25 cellular contexts compared by ENCODE assay signal in the genomic region with DNA sequence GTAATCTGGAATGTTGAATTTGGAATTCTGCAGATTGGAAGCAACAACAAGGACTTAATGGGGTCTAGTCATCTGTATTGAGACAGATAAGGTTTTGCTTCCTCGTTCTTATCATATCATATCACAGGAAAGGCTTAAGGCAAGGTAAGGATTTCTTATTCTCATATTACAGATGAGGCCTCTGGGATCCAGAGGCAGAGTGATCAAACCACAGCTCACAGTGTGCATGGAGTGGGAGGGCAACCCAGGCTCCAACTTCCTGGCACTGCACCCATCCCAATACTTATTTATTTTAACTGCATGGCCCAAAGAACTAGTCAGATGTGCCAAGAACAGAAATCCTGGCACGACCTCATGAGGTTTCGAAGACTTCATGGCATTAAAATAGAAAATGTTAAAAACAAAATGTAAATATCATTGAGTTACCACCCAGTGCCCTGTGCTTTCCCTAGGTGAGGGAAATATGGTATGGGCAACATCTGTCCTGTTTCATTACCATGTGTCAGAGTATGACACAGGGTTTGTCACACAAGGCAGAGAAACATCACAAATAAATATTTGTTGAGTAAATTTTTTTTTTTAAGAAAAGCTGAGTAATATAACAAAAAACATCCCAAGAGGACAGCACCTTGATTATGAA.
DNase-seq lines count a peak whose midpoint lies in the region; TF ChIP-seq lines count a peak whose summit lies in the region.
"Had no signal": no experiment of that assay in that cellular context is flagged by ENCODE, and none has a peak within 500 bp of the region (broad histone marks: within the 10 kb centered on the region; RNA-seq: fewer than 3 reads in every experiment).

No MANE protein-coding gene starts in this region.

- TF ChIP-seq CTCF in fibroblast of lung (conservative IDR thresholded peaks at IDR 0.05 in 1 of 2, IDR thresholded peaks at IDR 0.05 in 1 of 2; ENCODE audit: low read depth in 1 of 2, low read length in 2 of 2), result no peak
- TF ChIP-seq CTCF in CD14-positive monocyte (IDR thresholded peaks at IDR 0.05), result no peak

- H3K9me3 Mint-ChIP-seq in CD14-positive monocyte, result peaks cover 0 to 2% (median 0%) of the 10 kb centered on the region in 7 donors
- H3K9me3 Mint-ChIP-seq: activated CD4-positive, alpha-beta T cell treated with anti-CD3 and anti-CD28 coated beads, Interleukin-2, amount 10 ng/mL, durations not matched to agents 7 days and 5 days; effector memory CD8-positive, alpha-beta T cell; HFFc6; T-helper 2 cell treated with Interferon-gamma antibody and Interleukin-4, amounts not matched to agents 5 μg/mL and 100 μg/mL, for 36 hours had no signal

- H3K27ac Mint-ChIP-seq in CD14-positive monocyte, result peak overlapping the region in 1 of 7 donors; percentile 55
- H3K27ac Mint-ChIP-seq: activated CD4-positive, alpha-beta T cell treated with anti-CD3 and anti-CD28 coated beads, Interleukin-2, amount 10 ng/mL, durations not matched to agents 7 days and 5 days; activated CD8-positive, alpha-beta memory T cell treated with anti-CD3 and anti-CD28 coated beads, Interleukin-2, amount 10 ng/mL, durations not matched to agents 7 days and 5 days; activated T-cell treated with anti-CD3 and anti-CD28 coated beads, Interleukin-2, amount 50 U/mL, for 72 hours; CD4-positive, CD25-positive, alpha-beta regulatory T cell; effector memory CD8-positive, alpha-beta T cell; HFFc6; T-helper 2 cell treated with Interferon-gamma antibody and Interleukin-4, amounts not matched to agents 5 μg/mL and 100 μg/mL, for 36 hours had no signal

- H4K20me1 ChIP-seq in fibroblast of lung (ENCODE audit: control insufficient read depth, extremely low read depth, insufficient read depth, low read length), result no peaks in the 10 kb centered on the region

- DNase-seq in HT1080 (ENCODE audit: low read depth) (peak; percentile 13), RKO (ENCODE audit: low spot score) (peak; percentile 31), fibroblast of lung (ENCODE audit: low read depth in 2 of 2) (peak; percentile 9 to 26), occipital lobe (lab: John Stamatoyannopoulos, UW) (no peak), CD14-positive monocyte (ENCODE audit: low spot score) (no peak)
- DNase-seq in stimulated activated CD4-positive, alpha-beta T cell treated with anti-CD3 and anti-CD28 coated beads, Interleukin-15, amount 100 ng/mL, for 24 hours, result no peak
- DNase-seq: activated CD4-positive, alpha-beta T cell treated with anti-CD3 and anti-CD28 coated beads, Interleukin-2, amount 10 ng/mL, durations not matched to agents 7 days and 5 days; activated CD8-positive, alpha-beta memory T cell treated with anti-CD3 and anti-CD28 coated beads, Interleukin-2, amount 10 ng/mL, durations not matched to agents 7 days and 5 days; activated naive CD4-positive, alpha-beta T cell treated with Interleukin-2 at 50 U/mL for 16 hours; activated T-cell treated with anti-CD3 and anti-CD28 coated beads, Interleukin-2, amount 50 U/mL, for 72 hours; CD4-positive, CD25-positive, alpha-beta regulatory T cell; effector memory CD8-positive, alpha-beta T cell; esophagus squamous epithelium; glutamatergic neuron; HFFc6; KBM-7; NCI-H69; nucleus accumbens; retina; stimulated activated CD4-positive, alpha-beta T cell treated with anti-CD3 and anti-CD28 coated beads, Interleukin-4, amount 100 ng/mL, for 4 hours; stimulated activated naive CD4-positive, alpha-beta T cell; WERI-Rb-1 had no signal

- H3K27ac ChIP-seq in fibroblast of lung (ENCODE audit: insufficient read depth, low read length), result no peak overlapping the region
- H3K27ac ChIP-seq in stomach smooth muscle (ENCODE audit: low read length), result peak overlapping the region; percentile 77
- H3K27ac ChIP-seq: coronary artery, esophagus squamous epithelium, WERI-Rb-1 had no signal

- H3K9ac ChIP-seq in fibroblast of lung (ENCODE audit: insufficient read depth, low read length) (no peak overlapping the region), stomach smooth muscle (ENCODE audit: low read length in 2 of 2) (no peak overlapping the region)

- no peaks in the 10 kb centered on the region for H3K4me1 ChIP-seq in fibroblast of lung (ENCODE audit: control insufficient read depth, extremely low read depth, insufficient read depth, low read length)
- H3K4me1 ChIP-seq in stomach smooth muscle (ENCODE audit: control insufficient read depth, insufficient read depth, low read length), result peaks cover 22% of the 10 kb centered on the region
- H3K4me1 ChIP-seq: esophagus squamous epithelium had no signal

- no peaks in the 10 kb centered on the region for H3K79me2 ChIP-seq in fibroblast of lung (ENCODE audit: control insufficient read depth, insufficient read depth, low read length)

- H3K4me3 Mint-ChIP-seq in CD14-positive monocyte, result no peak overlapping the region
- H3K4me3 Mint-ChIP-seq: activated CD4-positive, alpha-beta T cell treated with anti-CD3 and anti-CD28 coated beads, Interleukin-2, amount 10 ng/mL, durations not matched to agents 7 days and 5 days; activated CD8-positive, alpha-beta memory T cell treated with anti-CD3 and anti-CD28 coated beads, Interleukin-2, amount 10 ng/mL, durations not matched to agents 7 days and 5 days; activated T-cell treated with anti-CD3 and anti-CD28 coated beads, Interleukin-2, amount 50 U/mL, for 72 hours; CD4-positive, CD25-positive, alpha-beta regulatory T cell; effector memory CD8-positive, alpha-beta T cell; HFFc6; T-helper 2 cell treated with Interferon-gamma antibody and Interleukin-4, amounts not matched to agents 5 μg/mL and 100 μg/mL, for 36 hours had no signal

- H3K27me3 Mint-ChIP-seq in CD14-positive monocyte (ENCODE audit: low read depth in 3 of 3), result no peaks in the 10 kb centered on the region
- H3K27me3 Mint-ChIP-seq: activated CD4-positive, alpha-beta T cell treated with anti-CD3 and anti-CD28 coated beads, Interleukin-2, amount 10 ng/mL, durations not matched to agents 7 days and 5 days; activated CD8-positive, alpha-beta memory T cell treated with anti-CD3 and anti-CD28 coated beads, Interleukin-2, amount 10 ng/mL, durations not matched to agents 7 days and 5 days; CD4-positive, CD25-positive, alpha-beta regulatory T cell; effector memory CD8-positive, alpha-beta T cell had no signal

- H3K36me3 Mint-ChIP-seq in CD14-positive monocyte, result peaks cover 6 to 7% of the 10 kb centered on the region in 2 donors

- H3K36me3 ChIP-seq in fibroblast of lung (ENCODE audit: control insufficient read depth, insufficient read depth, low read length) (no peaks in the 10 kb centered on the region), stomach smooth muscle (ENCODE audit: control insufficient read depth in 2 of 2, insufficient read depth in 2 of 2, low read length in 2 of 2) (no peaks in the 10 kb centered on the region)
- H3K36me3 ChIP-seq: WERI-Rb-1 had no signal

- no peak overlapping the region for H2AFZ ChIP-seq in fibroblast of lung (ENCODE audit: low read length)

- no peak overlapping the region for H3K4me3 ChIP-seq in fibroblast of lung (replicated peaks in 1 of 4; ENCODE audit: control extremely low read depth in 1 of 4, insufficient read depth in 1 of 4, low read depth in 3 of 4, low read length in 4 of 4)
- no peak overlapping the region for H3K4me3 ChIP-seq in stomach smooth muscle (ENCODE audit: low read length in 2 of 2)
- H3K4me3 ChIP-seq: coronary artery, esophagus squamous epithelium had no signal

- intact Hi-C loops in CD14-positive monocyte (cut with micrococcal nuclease), result no loop called here

- H3K9me3 ChIP-seq in fibroblast of lung (ENCODE audit: control insufficient read depth, insufficient read depth, low read depth, low read length) (no peaks in the 10 kb centered on the region), stomach smooth muscle (ENCODE audit: control insufficient read depth in 2 of 2, low read length in 2 of 2) (no peaks in the 10 kb centered on the region)
- H3K9me3 ChIP-seq: esophagus squamous epithelium had no signal

- no peaks in the 10 kb centered on the region for H3K27me3 ChIP-seq in fibroblast of lung (ENCODE audit: control insufficient read depth, insufficient read depth, low read length)
- H3K27me3 ChIP-seq in stomach smooth muscle (ENCODE audit: control insufficient read depth in 1 of 2, insufficient read depth in 2 of 2, low read length in 2 of 2), result no peaks in the 10 kb centered on the region
- H3K27me3 ChIP-seq: esophagus squamous epithelium had no signal

- no peaks in the 10 kb centered on the region for H3K4me1 Mint-ChIP-seq in CD14-positive monocyte
- H3K4me1 Mint-ChIP-seq: activated CD4-positive, alpha-beta T cell treated with anti-CD3 and anti-CD28 coated beads, Interleukin-2, amount 10 ng/mL, durations not matched to agents 7 days and 5 days; activated CD8-positive, alpha-beta memory T cell treated with anti-CD3 and anti-CD28 coated beads, Interleukin-2, amount 10 ng/mL, durations not matched to agents 7 days and 5 days had no signal

- H3K4me2 ChIP-seq in fibroblast of lung (ENCODE audit: extremely low read depth, insufficient read depth, low read length), result no peak overlapping the region

Comparison
In these comparisons a context has a peak if more than half of its experiments do, and no peak if none do; other contexts are left out.
1. DNase-seq: peak in HT1080 (single experiment), RKO (single experiment) and fibroblast of lung (2 of 2); none in stimulated activated CD4-positive, alpha-beta T cell treated with anti-CD3 and anti-CD28 coated beads, Interleukin-15, amount 100 ng/mL, for 24 hours (single experiment), occipital lobe (single experiment) and CD14-positive monocyte (single experiment).